Comparison of ENCODE assay signal across 28 cellular contexts in genomic region chr20:22924036-22924737, GRCh38.
DNase-seq lines count a peak whose midpoint lies in the region; ATAC-seq and TF ChIP-seq lines count a peak whose summit lies in the region.
"Had no signal": no experiment of that assay in that cellular context is flagged by ENCODE, and none has a peak within 500 bp of the region (broad histone marks: within the 10 kb centered on the region; RNA-seq: fewer than 3 reads in every experiment).

No MANE protein-coding gene starts in this region.

- H3K4me3 ChIP-seq in right atrium auricular region: no peak overlapping the region
- H3K4me3 ChIP-seq: esophagus muscularis mucosa, Peyer's patch, spleen, tibial nerve had no signal

- H3K4me1 ChIP-seq in right atrium auricular region: peaks cover 0 to 13% of the 10 kb centered on the region in 2 donors
- H3K4me1 ChIP-seq: Caco-2, Peyer's patch, tibial nerve had no signal

- H3K9me3 ChIP-seq in right atrium auricular region: no peaks in the 10 kb centered on the region
- H3K9me3 ChIP-seq: Caco-2, esophagus muscularis mucosa, Peyer's patch, spleen, tibial nerve had no signal

- no peaks in the 10 kb centered on the region for H3K27me3 ChIP-seq in right atrium auricular region
- H3K27me3 ChIP-seq: Peyer's patch, spleen, tibial nerve had no signal

- ATAC-seq in left ventricle myocardium superior: peak; percentile 65
- ATAC-seq: activated CD8-positive, alpha-beta T cell treated with anti-CD3 and anti-CD28 coated beads, Interleukin-2, amount 10 ng/mL, durations not matched to agents 7 days and 5 days; activated naive CD4-positive, alpha-beta T cell treated with anti-CD3 and anti-CD28 coated beads, Interleukin-2, amount 50 U/mL, for 72 hours; HCT116; natural killer cell had no signal

- intact Hi-C loops in left ventricle myocardium superior (cut with micrococcal nuclease): no loop called here

- peak; percentile 35 for DNase-seq in left ventricle myocardium superior
- no peak for DNase-seq in right atrium auricular region (ENCODE audit: low spot score)
- peak; percentile 32 for DNase-seq in amniotic epithelial cell (ENCODE audit: low read depth)
- peak; percentile 15 for DNase-seq in left kidney (ENCODE audit: low read depth, low spot score)
- DNase-seq in RPMI8226: no peak
- no peak for DNase-seq in NCI-H226
- DNase-seq in DMS153 treated with DMSO at 0.1 percent for 48 hours (lab: John Stamatoyannopoulos, UW; ENCODE audit: unreplicated experiment): no peak
- DNase-seq: activated CD4-positive, CD25-positive, alpha-beta regulatory T cell treated with anti-CD3 and anti-CD28 coated beads, Interleukin-2, amount 50 U/mL, for 72 hours; activated CD8-positive, alpha-beta T cell treated with anti-CD3 and anti-CD28 coated beads, Interleukin-2, amount 10 ng/mL, durations not matched to agents 7 days and 5 days; aorta; C1 segment of cervical spinal cord; Caco-2; central memory CD4-positive, alpha-beta T cell; DMS79 treated with DMSO at 0.1 percent for 48 hours; endodermal cell; hippocampal formation; midbrain; natural killer cell; NCI-H1436 treated with DMSO at 0.1 percent for 48 hours; NCI-H2107; NCI-H510A; Peyer's patch; spleen had no signal

- H3K36me3 ChIP-seq in right atrium auricular region: no peaks in the 10 kb centered on the region
- H3K36me3 ChIP-seq: esophagus muscularis mucosa, Peyer's patch, spleen, tibial nerve had no signal

- TF ChIP-seq CTCF in right atrium auricular region (IDR thresholded peaks at IDR 0.05): no peak

- no peak overlapping the region for H3K27ac ChIP-seq in right atrium auricular region
- H3K27ac ChIP-seq: esophagus muscularis mucosa, KMS-11, Peyer's patch, spleen, tibial nerve had no signal

Comparison
In these comparisons a context has a peak if more than half of its experiments do, and no peak if none do; other contexts are left out.
1. DNase-seq: peak in left ventricle myocardium superior (single experiment), amniotic epithelial cell (single experiment) and left kidney (single experiment); none in right atrium auricular region (single experiment), RPMI8226 (single experiment), NCI-H226 (single experiment) and DMS153 treated with DMSO at 0.1 percent for 48 hours (single experiment).